In the genomic region with DNA sequence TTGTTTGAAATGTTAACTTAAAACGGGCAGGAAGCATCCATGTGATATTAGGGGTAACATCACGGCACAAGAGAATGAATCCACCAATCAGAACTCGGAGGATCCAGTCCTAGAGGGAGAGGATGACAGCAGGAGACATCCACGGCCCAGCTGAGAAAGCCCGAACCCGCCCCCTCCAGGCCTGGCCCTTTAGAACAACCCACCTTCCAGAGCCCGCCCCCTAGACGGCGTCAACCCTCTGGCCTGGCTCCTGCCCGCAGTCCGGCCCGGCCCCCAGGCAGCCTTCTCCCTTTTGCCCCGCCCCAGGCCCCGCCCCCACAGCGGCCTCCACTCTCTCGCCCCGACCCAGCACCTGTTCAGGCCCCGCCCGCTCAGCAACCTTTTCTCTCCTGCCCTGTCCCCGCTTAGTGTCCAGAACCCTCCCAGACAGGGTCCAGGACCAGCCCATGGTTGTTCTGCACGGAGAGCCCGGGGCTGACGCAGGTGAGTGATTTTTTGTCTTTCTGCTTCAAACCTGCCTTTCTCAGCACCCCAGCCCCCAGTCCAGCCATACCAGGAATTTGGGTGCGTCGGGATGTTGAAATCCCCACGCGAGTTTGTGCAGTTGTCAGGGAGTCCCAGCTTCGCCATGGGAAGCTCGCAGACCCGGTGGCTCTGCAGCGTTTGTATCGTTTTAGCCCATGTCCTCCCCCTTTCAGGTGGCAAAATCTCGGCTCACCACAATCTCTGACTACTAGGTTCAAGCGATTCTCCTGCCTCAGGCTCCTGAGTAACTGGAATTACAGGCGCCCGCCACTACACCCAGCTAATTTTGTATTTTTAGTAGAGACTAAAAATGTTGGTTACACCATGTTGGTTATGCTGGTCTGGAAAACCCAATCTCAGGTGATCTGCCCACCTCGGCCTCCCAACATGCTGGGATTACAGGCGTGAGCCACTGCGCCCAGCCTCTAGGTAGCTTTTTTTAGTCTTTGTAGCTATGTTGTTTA, we compare ENCODE assay signal across 13 cellular contexts. TPM values are rescaled to one million over a fixed set of nuclear protein-coding genes. Genes with fewer than 3 reads are reported as not detected.
A peak's percentile ranks its signal among the peaks of the same experiment; 100 is the strongest.
DNase-seq lines count a peak whose midpoint lies in the region; ATAC-seq and TF ChIP-seq lines count a peak whose summit lies in the region.
"Had no signal": no experiment of that assay in that cellular context is flagged by ENCODE, and none has a peak within 500 bp of the region (broad histone marks: within the 10 kb centered on the region; RNA-seq: fewer than 3 reads in every experiment).

No MANE protein-coding gene starts in this region.

- peaks cover 6% of the 10 kb centered on the region for H3K4me1 ChIP-seq in upper lobe of right lung

- no peak overlapping the region for H3K27ac Mint-ChIP-seq in activated naive CD8-positive, alpha-beta T cell treated with anti-CD3 and anti-CD28 coated beads, Interleukin-2, amount 50 U/mL, for 24 hours

- H3K36me3 Mint-ChIP-seq in activated naive CD8-positive, alpha-beta T cell treated with anti-CD3 and anti-CD28 coated beads, Interleukin-2, amount 50 U/mL, for 24 hours (ENCODE audit: low read depth): peaks cover 45% of the 10 kb centered on the region

- ATAC-seq in Right ventricle myocardium inferior (peak; percentile 65), left colon (peak; percentile 59), upper lobe of right lung (peak; percentile 87)
- ATAC-seq in activated naive CD8-positive, alpha-beta T cell treated with anti-CD3 and anti-CD28 coated beads, Interleukin-2, amount 50 U/mL, for 24 hours: no peak

- DNase-seq in Right ventricle myocardium inferior (ENCODE audit: missing footprints) (no peak), cardiac septum (ENCODE audit: low spot score) (no peak), ecto neural progenitor cell (ENCODE audit: low spot score) (peak; percentile 76), left colon (peak; percentile 79 to 90), upper lobe of right lung (peak; percentile 93), hepatic stellate cell (ENCODE audit: low spot score) (no peak)
- DNase-seq in stimulated activated naive CD4-positive, alpha-beta T cell treated with Interleukin-2 at 50 U/mL for 16 hours (lab: John Stamatoyannopoulos, UW): no peak
- DNase-seq in activated naive CD8-positive, alpha-beta T cell treated with anti-CD3 and anti-CD28 coated beads, Interleukin-2, amount 50 U/mL, for 24 hours: no peak
- DNase-seq: ACHN; activated CD4-positive, alpha-beta T cell treated with anti-CD3 and anti-CD28 coated beads, Interleukin-2, amount 50 U/mL, for 1 hour; NCI-H1092 treated with DMSO at 0.1 percent for 48 hours had no signal

- no peaks in the 10 kb centered on the region for H3K27me3 ChIP-seq in upper lobe of right lung
- H3K27me3 ChIP-seq: adrenal gland had no signal

- peaks cover 44% of the 10 kb centered on the region for H3K9me3 Mint-ChIP-seq in activated naive CD8-positive, alpha-beta T cell treated with anti-CD3 and anti-CD28 coated beads, Interleukin-2, amount 50 U/mL, for 24 hours

- no peak for TF ChIP-seq CTCF in upper lobe of right lung (IDR thresholded peaks at IDR 0.05)

- no peaks in the 10 kb centered on the region for H3K27me3 Mint-ChIP-seq in activated naive CD8-positive, alpha-beta T cell treated with anti-CD3 and anti-CD28 coated beads, Interleukin-2, amount 50 U/mL, for 24 hours

- intact Hi-C loops in Right ventricle myocardium inferior (cut with DNase I): no loop called here
- intact Hi-C loops in cardiac septum (cut with DNase I): no loop called here
- intact Hi-C loops in left colon (cut with DNase I, micrococcal nuclease): no loop called here
- intact Hi-C loops in upper lobe of right lung (cut with DNase I): no loop called here

- peaks cover 8% of the 10 kb centered on the region for H3K4me1 Mint-ChIP-seq in activated naive CD8-positive, alpha-beta T cell treated with anti-CD3 and anti-CD28 coated beads, Interleukin-2, amount 50 U/mL, for 24 hours

- peaks cover 35% of the 10 kb centered on the region for H3K9me3 ChIP-seq in upper lobe of right lung

- H3K4me3 Mint-ChIP-seq in activated naive CD8-positive, alpha-beta T cell treated with anti-CD3 and anti-CD28 coated beads, Interleukin-2, amount 50 U/mL, for 24 hours: no peak overlapping the region

- peaks cover 11% of the 10 kb centered on the region for H3K36me3 ChIP-seq in upper lobe of right lung

- peak overlapping the region; percentile 11 for H3K4me3 ChIP-seq in upper lobe of right lung
- H3K4me3 ChIP-seq: adrenal gland had no signal

- H3K27ac ChIP-seq in upper lobe of right lung: peak overlapping the region; percentile 7
- H3K27ac ChIP-seq: adrenal gland, neutrophil had no signal

RNA-seq across cellular contexts. Expression of a gene that starts 16.1 kb away (rescaled TPM):
- total RNA-seq in Right ventricle myocardium inferior: 4.4 TPM
- 5.2 TPM for total RNA-seq in cardiac septum
- total RNA-seq in left colon: 10 to 100 TPM; 12.8 to 14.2 TPM
- 9.8 TPM for total RNA-seq in upper lobe of right lung

RNA-seq across cellular contexts. Expression of a gene that starts 23.4 kb away (rescaled TPM):
- total RNA-seq in Right ventricle myocardium inferior (1.3 TPM), cardiac septum (1.3 TPM), left colon (10 to 100 TPM; 11.4 to 18.3 TPM), upper lobe of right lung (9.1 TPM)

RNA-seq across cellular contexts. Expression of a gene that starts 49.2 kb away (rescaled TPM):
- total RNA-seq in Right ventricle myocardium inferior: 10.4 TPM
- 9.2 TPM for total RNA-seq in cardiac septum
- 10 to 100 TPM; 14.6 to 20.9 TPM for total RNA-seq in left colon
- 19.0 TPM for total RNA-seq in upper lobe of right lung

Comparison
In these comparisons a context has a peak if more than half of its experiments do, and no peak if none do; other contexts are left out.
1. DNase-seq: peak in ecto neural progenitor cell (single experiment), left colon (2 of 2) and upper lobe of right lung (single experiment); none in Right ventricle myocardium inferior (single experiment), cardiac septum (single experiment), stimulated activated naive CD4-positive, alpha-beta T cell treated with Interleukin-2 at 50 U/mL for 16 hours (single experiment), hepatic stellate cell (single experiment) and activated naive CD8-positive, alpha-beta T cell treated with anti-CD3 and anti-CD28 coated beads, Interleukin-2, amount 50 U/mL, for 24 hours (single experiment).